ENCODE assay signal across 1 cellular context in genomic region chr6:165986647-165987482, GRCh38.
TF ChIP-seq lines count a peak whose summit lies in the region.

No MANE protein-coding gene starts in this region.

TF ChIP-seq in SK-N-SH, 30 proteins besides CTCF, POLR2A, EP300 and RAD21 (continued from another document):
- TF ChIP-seq ZBTB33 (IDR thresholded peaks at IDR 0.05; ENCODE audit: borderline replicate concordance, low read depth) (no peak), GATA2 (CRISPR knock-in tag; IDR thresholded peaks at IDR 0.05) (no peak), FOXJ3 (CRISPR knock-in tag; IDR thresholded peaks at IDR 0.05) (no peak), MXI1 (IDR thresholded peaks at IDR 0.05; ENCODE audit: low read depth, low read length) (no peak), TAF1 (IDR thresholded peaks at IDR 0.05; ENCODE audit: borderline replicate concordance, low read depth, low read length) (no peak), IRF3 (IDR thresholded peaks at IDR 0.05; ENCODE audit: low read depth, low read length) (no peak), FOXM1 (IDR thresholded peaks at IDR 0.05; ENCODE audit: low read depth) (no peak), POLR2AphosphoS5 (IDR thresholded peaks at IDR 0.05; ENCODE audit: low read depth, low read length) (no peak), ELF1 (IDR thresholded peaks at IDR 0.05) (no peak)
